ENCODE assay signal across 11 cellular contexts in the genomic region with DNA sequence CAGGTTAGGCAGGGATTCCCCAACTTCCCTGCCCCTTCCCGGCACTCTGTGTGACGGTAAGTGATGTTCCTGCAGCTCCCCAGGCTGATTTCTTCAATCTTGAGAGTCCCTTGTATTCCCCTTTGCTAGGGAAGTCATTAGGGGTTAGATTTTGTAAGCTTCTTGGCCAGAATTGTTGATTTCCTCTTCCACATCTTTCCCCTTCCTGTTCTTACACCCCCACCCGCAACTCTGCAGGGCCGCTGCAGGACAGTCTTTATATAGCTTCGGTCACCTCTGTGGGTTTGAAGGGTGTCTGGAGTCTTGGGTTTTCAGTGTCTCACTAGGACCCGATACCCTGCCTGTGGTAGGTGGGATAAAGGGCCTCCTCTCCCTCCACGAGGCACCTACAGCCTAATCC. TPM values are rescaled to one million over a fixed set of nuclear protein-coding genes. Genes with fewer than 3 reads are reported as not detected.
"Had no signal": no experiment of that assay in that cellular context is flagged by ENCODE, and none has a peak within 500 bp of the region (broad histone marks: within the 10 kb centered on the region; RNA-seq: fewer than 3 reads in every experiment).

No MANE protein-coding gene starts in this region.

- DNase-seq: activated CD4-positive, alpha-beta memory T cell treated with anti-CD3 and anti-CD28 coated beads for 36 hours; activated CD4-positive, CD25-positive, alpha-beta regulatory T cell treated with anti-CD3 and anti-CD28 coated beads, Interleukin-2, amount 50 U/mL, for 72 hours; activated gamma-delta T cell; activated T-cell treated with anti-CD3 and anti-CD28 coated beads, Interleukin-2, amount 50 U/mL, for 48 hours; brain microvascular endothelial cell; cerebellar nuclear complex; endodermal cell; mammary epithelial cell; occipital lobe; psoas muscle; stimulated activated CD4-positive, alpha-beta T cell treated with anti-CD3 and anti-CD28 coated beads, Interleukin-2, amount 100 ng/mL, for 48 hours had no signal

- H3K4me3 ChIP-seq: psoas muscle had no signal

- ATAC-seq: psoas muscle had no signal

- H3K27ac ChIP-seq: brain microvascular endothelial cell, psoas muscle had no signal

- H3K36me3 ChIP-seq: brain microvascular endothelial cell had no signal

- H3K27me3 ChIP-seq: brain microvascular endothelial cell had no signal

- H3K4me1 ChIP-seq: psoas muscle had no signal

RNA-seq across cellular contexts. Expression of gene ADGRE1, which starts 10.6 kb away (rescaled TPM):
- total RNA-seq: endodermal cell, mammary epithelial cell, occipital lobe had no signal
- polyA plus RNA-seq: mammary epithelial cell had no signal
